ENCODE assay signal across 10 cellular contexts in the genomic region with DNA sequence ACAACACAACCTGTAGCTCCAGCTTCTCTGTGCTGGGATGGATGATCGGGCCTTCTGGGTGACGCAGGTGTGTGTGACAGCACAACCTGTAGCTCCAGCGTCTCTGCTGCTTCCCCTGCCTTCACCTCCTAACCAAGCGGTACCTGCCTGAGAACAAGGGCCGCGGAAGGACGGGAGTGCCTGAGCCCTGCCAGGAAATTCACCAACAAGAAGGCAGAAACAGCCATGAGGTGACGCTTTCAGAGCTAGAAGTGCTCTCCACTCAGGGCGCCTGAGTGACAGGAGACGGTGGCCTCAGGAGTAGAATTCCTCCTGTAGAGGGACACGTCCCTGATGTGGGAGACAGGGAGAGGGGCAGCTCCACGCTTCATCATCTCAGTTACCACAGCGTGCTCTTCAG. TPM values are rescaled to one million over a fixed set of nuclear protein-coding genes. Genes with fewer than 3 reads are reported as not detected.
DNase-seq lines count a peak whose midpoint lies in the region; ATAC-seq and TF ChIP-seq lines count a peak whose summit lies in the region.
"Had no signal": no experiment of that assay in that cellular context is flagged by ENCODE, and none has a peak within 500 bp of the region (broad histone marks: within the 10 kb centered on the region; RNA-seq: fewer than 3 reads in every experiment).

No MANE protein-coding gene starts in this region.

- peaks cover 7 to 12% of the 10 kb centered on the region in 2 donors for H3K4me1 ChIP-seq in adrenal gland (replicated peaks in 1 of 2)
- peaks cover 5% of the 10 kb centered on the region for H3K4me1 ChIP-seq in lower lobe of right lung
- peaks cover 0 to 8% (median 0%) of the 10 kb centered on the region in 4 donors for H3K4me1 ChIP-seq in tibial artery

- H3K4me3 ChIP-seq in adrenal gland = peak overlapping the region in 1 of 4 donors; percentile 62
- H3K4me3 ChIP-seq in lower lobe of right lung = peak overlapping the region; percentile 65
- peak overlapping the region; percentile 62 to 68 for H3K4me3 ChIP-seq in tibial artery

- intact Hi-C loops in adrenal gland (cut with DNase I) (no loop called here), lower lobe of right lung (cut with DNase I) (no loop called here), tibial artery (cut with DNase I; ENCODE audit: low total_unique reads) (no loop called here)

- TF ChIP-seq POLR2A in adrenal gland (IDR thresholded peaks at IDR 0.05) = no peak

- H3K27ac ChIP-seq in adrenal gland (peak overlapping the region in 4 of 5 donors; percentile 87 to 99 (median 92)), lower lobe of right lung (peak overlapping the region; percentile 90), tibial artery (peak overlapping the region; percentile 80 to 89)

- no peak for DNase-seq in activated T-cell treated with anti-CD3 and anti-CD28 coated beads, Interleukin-2, amount 50 U/mL, for 4 hours
- no peak for DNase-seq in activated T-cell treated with anti-CD3 and anti-CD28 coated beads, Interleukin-2, amount 50 U/mL, for 1 hour
- DNase-seq in adrenal gland (no peak), lower lobe of right lung (no peak), tibial artery (no peak), NCI-H1105 (lab: John Stamatoyannopoulos, UW) (no peak)
- DNase-seq: endodermal cell, NCI-H1436 had no signal

- H3K36me3 ChIP-seq in adrenal gland (replicated peaks in 1 of 2) (peaks cover 0 to 2% of the 10 kb centered on the region in 2 donors), lower lobe of right lung (peaks cover 27% of the 10 kb centered on the region), tibial artery (peaks cover 6 to 15% (median 15%) of the 10 kb centered on the region in 3 donors)

- TF ChIP-seq CTCF in adrenal gland (IDR thresholded peaks at IDR 0.05) (no peak), lower lobe of right lung (IDR thresholded peaks at IDR 0.05) (no peak), tibial artery (IDR thresholded peaks at IDR 0.05) (no peak)

- ATAC-seq in activated T-cell treated with anti-CD3 and anti-CD28 coated beads, Interleukin-2, amount 50 U/mL, for 4 hours = no peak
- ATAC-seq in lower lobe of right lung (no peak), GM18861 (IDR thresholded peaks at IDR 0.05; ENCODE audit: unreplicated experiment) (no peak), HG02870 (IDR thresholded peaks at IDR 0.05; ENCODE audit: unreplicated experiment) (no peak)

- WGBS in adrenal gland, 4 donors = 87 to 91% (median 89%) methylated on average over 12 to 13 of the region's 13 CpGs

- H3K9me3 Mint-ChIP-seq in activated T-cell treated with anti-CD3 and anti-CD28 coated beads, Interleukin-2, amount 50 U/mL, for 4 hours = peaks cover 4% of the 10 kb centered on the region

- H3K9me3 ChIP-seq in adrenal gland (replicated peaks in 1 of 3) = no peaks in the 10 kb centered on the region
- H3K9me3 ChIP-seq in lower lobe of right lung = no peaks in the 10 kb centered on the region
- H3K9me3 ChIP-seq in tibial artery = no peaks in the 10 kb centered on the region

- peaks cover 39% of the 10 kb centered on the region for H3K36me3 Mint-ChIP-seq in activated T-cell treated with anti-CD3 and anti-CD28 coated beads, Interleukin-2, amount 50 U/mL, for 4 hours (ENCODE audit: insufficient read depth)

- H3K4me3 Mint-ChIP-seq in activated T-cell treated with anti-CD3 and anti-CD28 coated beads, Interleukin-2, amount 50 U/mL, for 4 hours = peak overlapping the region; percentile 92
- H3K4me3 Mint-ChIP-seq: endodermal cell had no signal

- no peaks in the 10 kb centered on the region for H3K27me3 ChIP-seq in adrenal gland
- no peaks in the 10 kb centered on the region for H3K27me3 ChIP-seq in lower lobe of right lung (ENCODE audit: low read depth)
- H3K27me3 ChIP-seq in tibial artery = no peaks in the 10 kb centered on the region

- H3K27me3 Mint-ChIP-seq in activated T-cell treated with anti-CD3 and anti-CD28 coated beads, Interleukin-2, amount 50 U/mL, for 4 hours (ENCODE audit: low read depth) = no peaks in the 10 kb centered on the region

- peaks cover 28% of the 10 kb centered on the region for H3K4me1 Mint-ChIP-seq in activated T-cell treated with anti-CD3 and anti-CD28 coated beads, Interleukin-2, amount 50 U/mL, for 4 hours (ENCODE audit: low read depth)
- H3K4me1 Mint-ChIP-seq: endodermal cell had no signal

RNA-seq across cellular contexts. Expression of a gene that starts 17.4 kb away (rescaled TPM):
- total RNA-seq in activated T-cell treated with anti-CD3 and anti-CD28 coated beads, Interleukin-2, amount 50 U/mL, for 4 hours = 10 to 100 TPM; 15.4 to 17.6 (median 15.7) TPM
- total RNA-seq in adrenal gland (100 to 1,000 TPM in 1 of 8 donors, 10 to 100 TPM in 7; 16.2 to 127 (median 25.0) TPM), lower lobe of right lung (36.6 TPM)
- polyA plus RNA-seq in adrenal gland = 10 to 100 TPM; 17.8 to 47.2 (median 47.1) TPM
